Comparison of ENCODE assay signal across 8 cellular contexts in genomic region chr10:62268399-62269076, GRCh38.
A peak's percentile ranks its signal among the peaks of the same experiment; 100 is the strongest.
DNase-seq lines count a peak whose midpoint lies in the region; ATAC-seq lines count a peak whose summit lies in the region.

Gene RTKN2, minus strand, starts transcription at chr10:62268844. Its CDS starts 234 bp downstream, at chr10:62268610.

- DNase-seq in AG08395 (ENCODE audit: low spot score) (peak; percentile 83), NCI-H69 (lab: John Stamatoyannopoulos, UW) (peak; percentile 97), medulla oblongata (ENCODE audit: extremely low spot score) (peak; percentile 63)
- peak; percentile 80 for DNase-seq in activated CD8-positive, alpha-beta memory T cell treated with anti-CD3 and anti-CD28 coated beads for 24 hours
- peak; percentile 49 to 59 (median 50) for DNase-seq in effector memory CD8-positive, alpha-beta T cell
- peak; percentile 41 to 64 (median 50) for DNase-seq in stimulated activated CD4-positive, alpha-beta T cell treated with anti-CD3 and anti-CD28 coated beads, TNF-alpha, amount 100 ng/mL, for 24 hours (ENCODE audit: low read depth in 3 of 3)

- peak; percentile 75 for ATAC-seq in GM19035 (IDR thresholded peaks at IDR 0.05; ENCODE audit: unreplicated experiment)
- ATAC-seq in HG03354 (IDR thresholded peaks at IDR 0.05; ENCODE audit: poor library complexity, severe bottlenecking, unreplicated experiment), result peak; percentile 83
- ATAC-seq in effector memory CD8-positive, alpha-beta T cell (replicated peaks), result peak; percentile 88

- H3K27ac Mint-ChIP-seq in effector memory CD8-positive, alpha-beta T cell, result peak within 1 kb of the TSS in 1 of 2 donors; percentile 85

- peaks cover 11 to 18% of the 10 kb centered on the region in 2 donors for H3K27me3 Mint-ChIP-seq in effector memory CD8-positive, alpha-beta T cell

- H3K9me3 Mint-ChIP-seq in effector memory CD8-positive, alpha-beta T cell, result no peaks in the 10 kb centered on the region

- H3K4me1 Mint-ChIP-seq in effector memory CD8-positive, alpha-beta T cell (ENCODE audit: low read depth in 2 of 2), result peaks cover 9 to 16% of the 10 kb centered on the region in 2 donors

- H3K36me3 Mint-ChIP-seq in effector memory CD8-positive, alpha-beta T cell (ENCODE audit: insufficient read depth), result no peaks in the 10 kb centered on the region

- H3K4me3 Mint-ChIP-seq in effector memory CD8-positive, alpha-beta T cell, result peak within 1 kb of the TSS; percentile 75 to 83

Comparison
In these comparisons a context has a peak if more than half of its experiments do, and no peak if none do; other contexts are left out.
1. Peak in every context shown above with its lines: DNase-seq and ATAC-seq.